ENCODE assay signal across 1 cellular context in the genomic region with DNA sequence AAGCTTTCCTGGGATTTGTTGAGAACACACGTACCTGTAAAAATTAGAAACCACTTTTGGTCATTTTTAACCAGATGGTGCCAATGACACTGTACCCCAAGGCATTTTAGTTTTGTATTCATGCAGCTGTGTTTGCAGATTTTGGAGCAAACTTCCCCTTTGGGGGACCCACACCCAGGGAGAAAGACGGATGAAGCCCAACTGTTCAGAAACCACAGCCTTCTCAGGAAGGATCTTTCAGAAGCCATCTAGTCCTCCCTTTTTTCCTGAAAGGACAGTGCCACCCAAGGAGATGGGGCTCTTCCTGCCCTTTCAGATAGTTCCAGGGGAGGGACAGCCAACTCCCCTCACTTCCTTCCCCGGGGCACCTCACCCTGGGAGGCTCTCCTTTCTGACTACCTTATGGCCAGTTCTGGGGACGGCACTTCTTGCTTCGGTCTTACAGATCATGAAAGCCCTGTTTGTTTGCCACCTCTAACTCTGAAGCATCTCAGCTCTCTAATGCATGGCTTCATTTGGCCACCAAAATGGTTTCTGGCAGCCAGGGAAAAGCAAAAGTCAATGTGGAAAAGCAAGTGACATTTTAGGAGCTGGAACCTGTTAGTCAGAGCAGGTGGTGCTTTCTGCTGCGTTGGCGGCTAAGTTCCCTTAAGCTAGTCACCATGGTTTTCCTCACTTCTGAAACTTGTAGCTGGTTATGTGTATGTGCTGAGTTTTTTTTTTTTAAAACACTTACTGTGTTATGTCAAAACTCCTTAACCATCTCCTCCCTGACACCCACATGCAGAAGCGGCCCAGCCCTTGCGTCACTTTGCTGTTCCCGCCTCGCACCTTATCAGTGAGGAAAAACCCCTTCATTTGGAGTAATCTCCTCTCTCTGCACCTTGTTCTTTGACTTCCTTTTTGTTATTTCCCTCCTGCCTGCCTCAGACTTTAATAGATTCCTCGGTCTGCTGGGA.
TF ChIP-seq lines count a peak whose summit lies in the region.

No MANE protein-coding gene starts in this region.

TF ChIP-seq in H1, 55 proteins besides CTCF, POLR2A, EP300 and RAD21:
- no peak for TF ChIP-seq SP2 (IDR thresholded peaks at IDR 0.05; ENCODE audit: low read length)
- no peak for TF ChIP-seq RFX5 (IDR thresholded peaks at IDR 0.05; ENCODE audit: borderline replicate concordance, low read depth, low read length)
- TF ChIP-seq JUN (IDR thresholded peaks at IDR 0.05; ENCODE audit: low read depth, low read length), result no peak
- TF ChIP-seq TAF7 (optimal IDR thresholded peaks at IDR 0.05; ENCODE audit: borderline replicate concordance, low read depth, low read length), result no peak
- no peak for TF ChIP-seq KDM5A (IDR thresholded peaks at IDR 0.05; ENCODE audit: low read length)
- TF ChIP-seq SIX5 (IDR thresholded peaks at IDR 0.05; ENCODE audit: low read depth, low read length), result no peak
- no peak for TF ChIP-seq SP1 (IDR thresholded peaks at IDR 0.05; ENCODE audit: low read depth, low read length)
- no peak for TF ChIP-seq NRF1 (IDR thresholded peaks at IDR 0.05; ENCODE audit: low read depth, low read length)
- no peak for TF ChIP-seq GTF2F1 (IDR thresholded peaks at IDR 0.05; ENCODE audit: borderline replicate concordance, low read depth, low read length)
- TF ChIP-seq NANOG (IDR thresholded peaks at IDR 0.05; ENCODE audit: insufficient read depth, low read depth, low read length, poor library complexity, severe bottlenecking), result no peak
- no peak for TF ChIP-seq JUND (IDR thresholded peaks at IDR 0.05; ENCODE audit: low read length)
- TF ChIP-seq POU5F1 (IDR thresholded peaks at IDR 0.05; ENCODE audit: low read depth, low read length), result no peak
- TF ChIP-seq SRF (IDR thresholded peaks at IDR 0.05; ENCODE audit: low read depth, low read length), result no peak
- no peak for TF ChIP-seq SIRT6 (IDR thresholded peaks at IDR 0.05; ENCODE audit: low read length)
- no peak for TF ChIP-seq E2F6 (IDR thresholded peaks at IDR 0.05)
- TF ChIP-seq EGR1 (IDR thresholded peaks at IDR 0.05; ENCODE audit: borderline replicate concordance, low read depth, low read length), result no peak
- TF ChIP-seq POLR2AphosphoS5 (IDR thresholded peaks at IDR 0.05; ENCODE audit: low read depth, low read length), result no peak
- TF ChIP-seq EZH2 (IDR thresholded peaks at IDR 0.05; ENCODE audit: low read depth, low read length, severe bottlenecking), result no peak
- TF ChIP-seq, protein P1, sequence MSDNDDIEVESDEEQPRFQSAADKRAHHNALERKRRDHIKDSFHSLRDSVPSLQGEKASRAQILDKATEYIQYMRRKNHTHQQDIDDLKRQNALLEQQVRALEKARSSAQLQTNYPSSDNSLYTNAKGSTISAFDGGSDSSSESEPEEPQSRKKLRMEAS (IDR thresholded peaks at IDR 0.05), result no peak
- TF ChIP-seq KDM4A (IDR thresholded peaks at IDR 0.05; ENCODE audit: low read depth, low read length, severe bottlenecking), result no peak
TF ChIP-seq in H1: peak in this region for 0.
